In the genomic region with DNA sequence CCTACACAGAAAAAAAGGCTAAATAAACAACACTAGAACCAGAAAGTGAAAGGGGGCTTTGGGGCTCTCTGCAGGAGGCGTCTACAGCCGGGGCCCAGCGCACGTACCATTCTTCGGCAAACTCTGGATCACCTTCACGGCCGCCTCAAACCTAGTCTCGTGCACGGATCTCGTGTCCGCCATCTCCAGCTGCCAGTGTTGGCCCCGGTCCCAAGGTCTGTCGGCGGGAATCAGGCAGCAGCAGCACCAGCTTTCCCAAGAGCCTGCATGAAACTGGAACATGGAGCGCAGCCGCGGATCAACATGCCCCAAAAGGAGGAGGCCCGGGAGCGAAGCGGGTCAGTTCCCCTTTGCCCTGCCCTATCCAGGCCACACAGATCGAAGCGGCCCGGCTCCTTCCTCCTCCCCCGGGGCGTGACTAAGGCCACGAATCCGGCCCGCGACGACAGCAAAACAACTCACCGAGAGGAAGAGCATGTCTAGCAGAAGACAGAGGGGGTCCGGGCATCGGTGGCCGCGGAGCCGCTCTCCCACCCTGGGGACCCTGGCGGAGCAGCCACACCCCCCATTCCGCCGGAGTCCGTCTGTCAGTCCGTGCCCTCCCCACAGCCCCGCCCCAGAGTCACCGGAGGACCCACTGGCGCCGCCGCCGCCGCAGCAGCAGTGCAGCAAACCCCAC, we compare ENCODE assay signal across 1 cellular context.
TF ChIP-seq lines count a peak whose summit lies in the region.

A gene with protein sequence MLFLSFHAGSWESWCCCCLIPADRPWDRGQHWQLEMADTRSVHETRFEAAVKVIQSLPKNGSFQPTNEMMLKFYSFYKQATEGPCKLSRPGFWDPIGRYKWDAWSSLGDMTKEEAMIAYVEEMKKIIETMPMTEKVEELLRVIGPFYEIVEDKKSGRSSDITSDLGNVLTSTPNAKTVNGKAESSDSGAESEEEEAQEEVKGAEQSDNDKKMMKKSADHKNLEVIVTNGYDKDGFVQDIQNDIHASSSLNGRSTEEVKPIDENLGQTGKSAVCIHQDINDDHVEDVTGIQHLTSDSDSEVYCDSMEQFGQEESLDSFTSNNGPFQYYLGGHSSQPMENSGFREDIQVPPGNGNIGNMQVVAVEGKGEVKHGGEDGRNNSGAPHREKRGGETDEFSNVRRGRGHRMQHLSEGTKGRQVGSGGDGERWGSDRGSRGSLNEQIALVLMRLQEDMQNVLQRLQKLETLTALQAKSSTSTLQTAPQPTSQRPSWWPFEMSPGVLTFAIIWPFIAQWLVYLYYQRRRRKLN (minus strand): TSS at position 586 of the 679 bp plus-strand sequence. CDS start 109 bp downstream, at position 477.

TF ChIP-seq in K562, 482 proteins besides CTCF, POLR2A, EP300 and RAD21 (continued from another document and continues in another):
- TF ChIP-seq, protein P1, sequence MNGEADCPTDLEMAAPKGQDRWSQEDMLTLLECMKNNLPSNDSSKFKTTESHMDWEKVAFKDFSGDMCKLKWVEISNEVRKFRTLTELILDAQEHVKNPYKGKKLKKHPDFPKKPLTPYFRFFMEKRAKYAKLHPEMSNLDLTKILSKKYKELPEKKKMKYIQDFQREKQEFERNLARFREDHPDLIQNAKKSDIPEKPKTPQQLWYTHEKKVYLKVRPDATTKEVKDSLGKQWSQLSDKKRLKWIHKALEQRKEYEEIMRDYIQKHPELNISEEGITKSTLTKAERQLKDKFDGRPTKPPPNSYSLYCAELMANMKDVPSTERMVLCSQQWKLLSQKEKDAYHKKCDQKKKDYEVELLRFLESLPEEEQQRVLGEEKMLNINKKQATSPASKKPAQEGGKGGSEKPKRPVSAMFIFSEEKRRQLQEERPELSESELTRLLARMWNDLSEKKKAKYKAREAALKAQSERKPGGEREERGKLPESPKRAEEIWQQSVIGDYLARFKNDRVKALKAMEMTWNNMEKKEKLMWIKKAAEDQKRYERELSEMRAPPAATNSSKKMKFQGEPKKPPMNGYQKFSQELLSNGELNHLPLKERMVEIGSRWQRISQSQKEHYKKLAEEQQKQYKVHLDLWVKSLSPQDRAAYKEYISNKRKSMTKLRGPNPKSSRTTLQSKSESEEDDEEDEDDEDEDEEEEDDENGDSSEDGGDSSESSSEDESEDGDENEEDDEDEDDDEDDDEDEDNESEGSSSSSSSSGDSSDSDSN (IDR thresholded peaks at IDR 0.05; ENCODE audit: borderline replicate concordance in 1 of 2, low read depth in 2 of 2, low read length in 2 of 2): 0 out of 4 replicates have a peak, but pooled peaks of 1 of the 2 experiments have one; percentile 73
- TF ChIP-seq NUFIP1 (IDR thresholded peaks at IDR 0.05; ENCODE audit: partially characterized antibody) (no peak), MED1 (CRISPR knock-in tag; IDR thresholded peaks at IDR 0.05; ENCODE audit: borderline replicate concordance) (no peak), ZBTB17 (CRISPR knock-in tag; IDR thresholded peaks at IDR 0.05) (peak; percentile 49; the same call in 1 of the 2 replicates), MTA3 (IDR thresholded peaks at IDR 0.05; ENCODE audit: borderline replicate concordance) (peak; percentile 46; the same call in 1 of the 2 replicates), MAZ (CRISPR knock-in tag; conservative IDR thresholded peaks at IDR 0.05 in 1 of 2, IDR thresholded peaks at IDR 0.05 in 1 of 2) (peak in 1 of 2 experiments; percentile 74; a peak in 2 of 4 replicates), CCNT2 (IDR thresholded peaks at IDR 0.05; ENCODE audit: borderline replicate concordance, extremely low read depth, insufficient read length, low read depth, low read length) (peak; percentile 28), POU5F1 (IDR thresholded peaks at IDR 0.05; ENCODE audit: borderline replicate concordance, low read depth, low read length, partially characterized antibody) (no peak), TCF3 (CRISPR knock-in tag; IDR thresholded peaks at IDR 0.05) (no peak; the same call in 1 of the 2 replicates), HNRNPL (IDR thresholded peaks at IDR 0.05; ENCODE audit: low read depth, low read length) (no peak), FOXA3 (CRISPR knock-in tag; conservative IDR thresholded peaks at IDR 0.05 in 1 of 2, IDR thresholded peaks at IDR 0.05 in 1 of 2) (no peak), YY1 (IDR thresholded peaks at IDR 0.05; ENCODE audit: borderline replicate concordance in 1 of 3, control insufficient read depth in 1 of 3, extremely low read depth in 1 of 3, insufficient read depth in 3 of 3, insufficient read length in 1 of 3, insufficient replicate concordance in 2 of 3, low read depth in 1 of 3, low read length in 2 of 3) (peak in 2 of 3 experiments; percentile 33 to 77), KAT2B (IDR thresholded peaks at IDR 0.05; ENCODE audit: low read depth, low read length) (no peak), SP1 (CRISPR knock-in tag; IDR thresholded peaks at IDR 0.05) (peak; percentile 68; the same call in 1 of the 2 replicates), BMI1 (IDR thresholded peaks at IDR 0.05; ENCODE audit: low read length) (no peak), BCL6 (CRISPR knock-in tag; IDR thresholded peaks at IDR 0.05) (no peak), NRF1 (conservative IDR thresholded peaks at IDR 0.05 in 1 of 2, IDR thresholded peaks at IDR 0.05 in 1 of 2) (peak; percentile 32 to 64), ZNF77 (CRISPR knock-in tag; IDR thresholded peaks at IDR 0.05) (no peak), NR2C2 (CRISPR knock-in tag; IDR thresholded peaks at IDR 0.05) (0 out of 2 replicates have a peak, but pooled peaks have one; percentile 11), NR2C2 (tag; IDR thresholded peaks at IDR 0.05) (peak; percentile 70), SAP30 (IDR thresholded peaks at IDR 0.05; ENCODE audit: borderline replicate concordance, insufficient read depth, low read depth, low read length, poor library complexity, severe bottlenecking) (peak; percentile 83), TBL1XR1 (IDR thresholded peaks at IDR 0.05; ENCODE audit: low read length in 2 of 2) (no peak), BCOR (IDR thresholded peaks at IDR 0.05) (peak; percentile 61), CCAR2 (IDR thresholded peaks at IDR 0.05; ENCODE audit: low read depth, low read length) (no peak), JUND (IDR thresholded peaks at IDR 0.05; ENCODE audit: borderline replicate concordance, low read depth, low read length) (no peak), JUND (tag; IDR thresholded peaks at IDR 0.05; ENCODE audit: borderline replicate concordance, low read depth, low read length) (0 out of 3 replicates have a peak, but pooled peaks have one; percentile 7), HDAC8 (tag; IDR thresholded peaks at IDR 0.05) (0 out of 2 replicates have a peak, but pooled peaks have one; percentile 23), NFRKB (IDR thresholded peaks at IDR 0.05; ENCODE audit: low read depth) (peak; percentile 54; the same call in 1 of the 2 replicates), TRIM28 (IDR thresholded peaks at IDR 0.05) (no peak), ZBTB8A (IDR thresholded peaks at IDR 0.05; ENCODE audit: partially characterized antibody) (no peak), BRD4 (IDR thresholded peaks at IDR 0.05) (0 out of 2 replicates have a peak, but pooled peaks have one; percentile 38)
- TF ChIP-seq, protein P2, sequence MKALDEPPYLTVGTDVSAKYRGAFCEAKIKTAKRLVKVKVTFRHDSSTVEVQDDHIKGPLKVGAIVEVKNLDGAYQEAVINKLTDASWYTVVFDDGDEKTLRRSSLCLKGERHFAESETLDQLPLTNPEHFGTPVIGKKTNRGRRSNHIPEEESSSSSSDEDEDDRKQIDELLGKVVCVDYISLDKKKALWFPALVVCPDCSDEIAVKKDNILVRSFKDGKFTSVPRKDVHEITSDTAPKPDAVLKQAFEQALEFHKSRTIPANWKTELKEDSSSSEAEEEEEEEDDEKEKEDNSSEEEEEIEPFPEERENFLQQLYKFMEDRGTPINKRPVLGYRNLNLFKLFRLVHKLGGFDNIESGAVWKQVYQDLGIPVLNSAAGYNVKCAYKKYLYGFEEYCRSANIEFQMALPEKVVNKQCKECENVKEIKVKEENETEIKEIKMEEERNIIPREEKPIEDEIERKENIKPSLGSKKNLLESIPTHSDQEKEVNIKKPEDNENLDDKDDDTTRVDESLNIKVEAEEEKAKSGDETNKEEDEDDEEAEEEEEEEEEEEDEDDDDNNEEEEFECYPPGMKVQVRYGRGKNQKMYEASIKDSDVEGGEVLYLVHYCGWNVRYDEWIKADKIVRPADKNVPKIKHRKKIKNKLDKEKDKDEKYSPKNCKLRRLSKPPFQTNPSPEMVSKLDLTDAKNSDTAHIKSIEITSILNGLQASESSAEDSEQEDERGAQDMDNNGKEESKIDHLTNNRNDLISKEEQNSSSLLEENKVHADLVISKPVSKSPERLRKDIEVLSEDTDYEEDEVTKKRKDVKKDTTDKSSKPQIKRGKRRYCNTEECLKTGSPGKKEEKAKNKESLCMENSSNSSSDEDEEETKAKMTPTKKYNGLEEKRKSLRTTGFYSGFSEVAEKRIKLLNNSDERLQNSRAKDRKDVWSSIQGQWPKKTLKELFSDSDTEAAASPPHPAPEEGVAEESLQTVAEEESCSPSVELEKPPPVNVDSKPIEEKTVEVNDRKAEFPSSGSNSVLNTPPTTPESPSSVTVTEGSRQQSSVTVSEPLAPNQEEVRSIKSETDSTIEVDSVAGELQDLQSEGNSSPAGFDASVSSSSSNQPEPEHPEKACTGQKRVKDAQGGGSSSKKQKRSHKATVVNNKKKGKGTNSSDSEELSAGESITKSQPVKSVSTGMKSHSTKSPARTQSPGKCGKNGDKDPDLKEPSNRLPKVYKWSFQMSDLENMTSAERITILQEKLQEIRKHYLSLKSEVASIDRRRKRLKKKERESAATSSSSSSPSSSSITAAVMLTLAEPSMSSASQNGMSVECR (CRISPR knock-in tag; IDR thresholded peaks at IDR 0.05): peak; percentile 60; the same call in 1 of the 2 replicates
- TF ChIP-seq, protein P3, sequence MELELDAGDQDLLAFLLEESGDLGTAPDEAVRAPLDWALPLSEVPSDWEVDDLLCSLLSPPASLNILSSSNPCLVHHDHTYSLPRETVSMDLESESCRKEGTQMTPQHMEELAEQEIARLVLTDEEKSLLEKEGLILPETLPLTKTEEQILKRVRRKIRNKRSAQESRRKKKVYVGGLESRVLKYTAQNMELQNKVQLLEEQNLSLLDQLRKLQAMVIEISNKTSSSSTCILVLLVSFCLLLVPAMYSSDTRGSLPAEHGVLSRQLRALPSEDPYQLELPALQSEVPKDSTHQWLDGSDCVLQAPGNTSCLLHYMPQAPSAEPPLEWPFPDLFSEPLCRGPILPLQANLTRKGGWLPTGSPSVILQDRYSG (tag; conservative IDR thresholded peaks at IDR 0.05; ENCODE audit: low read depth): no peak
- TF ChIP-seq, protein P4, sequence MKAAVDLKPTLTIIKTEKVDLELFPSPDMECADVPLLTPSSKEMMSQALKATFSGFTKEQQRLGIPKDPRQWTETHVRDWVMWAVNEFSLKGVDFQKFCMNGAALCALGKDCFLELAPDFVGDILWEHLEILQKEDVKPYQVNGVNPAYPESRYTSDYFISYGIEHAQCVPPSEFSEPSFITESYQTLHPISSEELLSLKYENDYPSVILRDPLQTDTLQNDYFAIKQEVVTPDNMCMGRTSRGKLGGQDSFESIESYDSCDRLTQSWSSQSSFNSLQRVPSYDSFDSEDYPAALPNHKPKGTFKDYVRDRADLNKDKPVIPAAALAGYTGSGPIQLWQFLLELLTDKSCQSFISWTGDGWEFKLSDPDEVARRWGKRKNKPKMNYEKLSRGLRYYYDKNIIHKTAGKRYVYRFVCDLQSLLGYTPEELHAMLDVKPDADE (conservative IDR thresholded peaks at IDR 0.05; ENCODE audit: control insufficient read depth, low read depth, low read length): 0 out of 2 replicates have a peak, but pooled peaks have one; percentile 29
- TF ChIP-seq, protein P5, sequence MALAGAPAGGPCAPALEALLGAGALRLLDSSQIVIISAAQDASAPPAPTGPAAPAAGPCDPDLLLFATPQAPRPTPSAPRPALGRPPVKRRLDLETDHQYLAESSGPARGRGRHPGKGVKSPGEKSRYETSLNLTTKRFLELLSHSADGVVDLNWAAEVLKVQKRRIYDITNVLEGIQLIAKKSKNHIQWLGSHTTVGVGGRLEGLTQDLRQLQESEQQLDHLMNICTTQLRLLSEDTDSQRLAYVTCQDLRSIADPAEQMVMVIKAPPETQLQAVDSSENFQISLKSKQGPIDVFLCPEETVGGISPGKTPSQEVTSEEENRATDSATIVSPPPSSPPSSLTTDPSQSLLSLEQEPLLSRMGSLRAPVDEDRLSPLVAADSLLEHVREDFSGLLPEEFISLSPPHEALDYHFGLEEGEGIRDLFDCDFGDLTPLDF (CRISPR knock-in tag; IDR thresholded peaks at IDR 0.05): 0 out of 2 replicates have a peak, but pooled peaks have one; percentile 51
- TF ChIP-seq, protein P6, sequence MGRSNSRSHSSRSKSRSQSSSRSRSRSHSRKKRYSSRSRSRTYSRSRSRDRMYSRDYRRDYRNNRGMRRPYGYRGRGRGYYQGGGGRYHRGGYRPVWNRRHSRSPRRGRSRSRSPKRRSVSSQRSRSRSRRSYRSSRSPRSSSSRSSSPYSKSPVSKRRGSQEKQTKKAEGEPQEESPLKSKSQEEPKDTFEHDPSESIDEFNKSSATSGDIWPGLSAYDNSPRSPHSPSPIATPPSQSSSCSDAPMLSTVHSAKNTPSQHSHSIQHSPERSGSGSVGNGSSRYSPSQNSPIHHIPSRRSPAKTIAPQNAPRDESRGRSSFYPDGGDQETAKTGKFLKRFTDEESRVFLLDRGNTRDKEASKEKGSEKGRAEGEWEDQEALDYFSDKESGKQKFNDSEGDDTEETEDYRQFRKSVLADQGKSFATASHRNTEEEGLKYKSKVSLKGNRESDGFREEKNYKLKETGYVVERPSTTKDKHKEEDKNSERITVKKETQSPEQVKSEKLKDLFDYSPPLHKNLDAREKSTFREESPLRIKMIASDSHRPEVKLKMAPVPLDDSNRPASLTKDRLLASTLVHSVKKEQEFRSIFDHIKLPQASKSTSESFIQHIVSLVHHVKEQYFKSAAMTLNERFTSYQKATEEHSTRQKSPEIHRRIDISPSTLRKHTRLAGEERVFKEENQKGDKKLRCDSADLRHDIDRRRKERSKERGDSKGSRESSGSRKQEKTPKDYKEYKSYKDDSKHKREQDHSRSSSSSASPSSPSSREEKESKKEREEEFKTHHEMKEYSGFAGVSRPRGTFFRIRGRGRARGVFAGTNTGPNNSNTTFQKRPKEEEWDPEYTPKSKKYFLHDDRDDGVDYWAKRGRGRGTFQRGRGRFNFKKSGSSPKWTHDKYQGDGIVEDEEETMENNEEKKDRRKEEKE (IDR thresholded peaks at IDR 0.05; ENCODE audit: borderline replicate concordance in 1 of 2, control insufficient read depth in 1 of 2, low read depth in 2 of 2, low read length in 1 of 2): no peak
